ENCODE assay signal across 9 cellular contexts in genomic region chr3:138329984-138330293, GRCh38. TPM values are rescaled to one million over a fixed set of nuclear protein-coding genes. Genes with fewer than 3 reads are reported as not detected.
DNase-seq lines count a peak whose midpoint lies in the region; ATAC-seq, FAIRE-seq and TF ChIP-seq lines count a peak whose summit lies in the region.
"Had no signal": no experiment of that assay in that cellular context is flagged by ENCODE, and none has a peak within 500 bp of the region (broad histone marks: within the 10 kb centered on the region; RNA-seq: fewer than 3 reads in every experiment).

No MANE protein-coding gene starts in this region.

- no peaks in the 10 kb centered on the region for H3K27me3 Mint-ChIP-seq in T-helper 17 cell

- H3K4me3 ChIP-seq in fibroblast of the aortic adventitia (ENCODE audit: low read depth, low read length) (peak overlapping the region; percentile 67), rectal smooth muscle tissue (ENCODE audit: low read length) (peak overlapping the region; percentile 87)

- no peaks in the 10 kb centered on the region for H3K4me1 ChIP-seq in rectal smooth muscle tissue (ENCODE audit: control insufficient read depth, insufficient read depth, low read length)

- H3K4me1 Mint-ChIP-seq in T-helper 17 cell, result peaks cover 20% of the 10 kb centered on the region

- H3K27ac Mint-ChIP-seq in T-helper 17 cell, result peak overlapping the region; percentile 94

- H3K36me3 Mint-ChIP-seq in T-helper 17 cell (ENCODE audit: low read depth), result no peaks in the 10 kb centered on the region

- TF ChIP-seq CTCF in fibroblast of the aortic adventitia (IDR thresholded peaks at IDR 0.05; ENCODE audit: insufficient read depth, low read length), result no peak

- peak; percentile 60 for FAIRE-seq in GM19239 (lab: Jason Lieb, UNC)

- no peak overlapping the region for H3K9ac ChIP-seq in rectal smooth muscle tissue (ENCODE audit: low read length)

- DNase-seq in GM19239 (ENCODE audit: insufficient read length, low spot score) (no peak), T-helper 17 cell (no peak), fibroblast of the aortic adventitia (ENCODE audit: low read depth) (no peak), kidney tubule cell (ENCODE audit: low spot score) (no peak), DMS 273 (lab: John Stamatoyannopoulos, UW; ENCODE audit: unreplicated experiment) (no peak), NCI-H2081 (lab: John Stamatoyannopoulos, UW) (no peak), EL (no peak)

- peak overlapping the region; percentile 91 for H3K4me3 Mint-ChIP-seq in T-helper 17 cell

- no peak for ATAC-seq in T-helper 17 cell

- H3K27ac ChIP-seq in rectal smooth muscle tissue (ENCODE audit: low read depth, low read length), result no peak overlapping the region

- no peaks in the 10 kb centered on the region for H3K27me3 ChIP-seq in rectal smooth muscle tissue (ENCODE audit: control insufficient read depth, insufficient read depth, low read length)

- H3K9me3 ChIP-seq in T-helper 17 cell (ENCODE audit: control insufficient read depth, low read length, poor library complexity, severe bottlenecking), result no peaks in the 10 kb centered on the region

- H3K36me3 ChIP-seq in rectal smooth muscle tissue (ENCODE audit: control insufficient read depth, insufficient read depth, low read length), result no peaks in the 10 kb centered on the region

RNA-seq across cellular contexts. Expression of gene NME9, which starts 0.3 kb away (rescaled TPM):
- total RNA-seq in T-helper 17 cell, result under 1 TPM; 0.60 to 0.85 TPM
- total RNA-seq in fibroblast of the aortic adventitia (ENCODE audit: low replicate concordance), result 0.18 TPM in 1 of 2 replicates, not detected in the other
- total RNA-seq: dermis blood vessel endothelial cell had no signal

RNA-seq across cellular contexts. Expression of gene MRAS, which starts 18.4 kb away (rescaled TPM):
- total RNA-seq in T-helper 17 cell, result 1 to 10 TPM in 1 of 2 donors, under 1 TPM in 1; 0.13 to 1.6 TPM
- 31.2 and 53.3 TPM in 2 replicates for total RNA-seq in fibroblast of the aortic adventitia (ENCODE audit: low replicate concordance)

Comparison
In these comparisons a context has a peak if more than half of its experiments do, and no peak if none do; other contexts are left out.
1. RNA of gene MRAS, which starts 18.4 kb away (total RNA-seq): 31.2 to 53.3 TPM in fibroblast of the aortic adventitia; 0.13 to 1.6 TPM in T-helper 17 cell; every median in the first group is over 10 times any median in the second.